ENCODE assay signal across 1 cellular context in genomic region chr10:73648252-73648651, GRCh38.
TF ChIP-seq lines count a peak whose summit lies in the region.

No MANE protein-coding gene starts in this region.

TF ChIP-seq in endothelial cell of umbilical vein, 7 proteins besides CTCF, POLR2A, EP300 and RAD21:
- TF ChIP-seq, protein P1, sequence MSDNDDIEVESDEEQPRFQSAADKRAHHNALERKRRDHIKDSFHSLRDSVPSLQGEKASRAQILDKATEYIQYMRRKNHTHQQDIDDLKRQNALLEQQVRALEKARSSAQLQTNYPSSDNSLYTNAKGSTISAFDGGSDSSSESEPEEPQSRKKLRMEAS (IDR thresholded peaks at IDR 0.05; ENCODE audit: insufficient read depth, insufficient read length) = no peak
- TF ChIP-seq JUN (IDR thresholded peaks at IDR 0.05; ENCODE audit: borderline replicate concordance, insufficient read depth, insufficient read length, low read depth) (no peak), MYC (IDR thresholded peaks at IDR 0.05; ENCODE audit: low read depth, low read length) (no peak), GATA2 (IDR thresholded peaks at IDR 0.05; ENCODE audit: insufficient read depth, insufficient read length, low read depth, low read length) (no peak), FOS (IDR thresholded peaks at IDR 0.05; ENCODE audit: borderline replicate concordance, insufficient read depth, low read length) (no peak), EZH2 (IDR thresholded peaks at IDR 0.05; ENCODE audit: borderline replicate concordance, low read depth, low read length, severe bottlenecking) (no peak), POLR2AphosphoS5 (IDR thresholded peaks at IDR 0.05; ENCODE audit: insufficient read depth, low read depth, low read length) (no peak)
